8 cellular contexts compared by ENCODE assay signal in the genomic region with DNA sequence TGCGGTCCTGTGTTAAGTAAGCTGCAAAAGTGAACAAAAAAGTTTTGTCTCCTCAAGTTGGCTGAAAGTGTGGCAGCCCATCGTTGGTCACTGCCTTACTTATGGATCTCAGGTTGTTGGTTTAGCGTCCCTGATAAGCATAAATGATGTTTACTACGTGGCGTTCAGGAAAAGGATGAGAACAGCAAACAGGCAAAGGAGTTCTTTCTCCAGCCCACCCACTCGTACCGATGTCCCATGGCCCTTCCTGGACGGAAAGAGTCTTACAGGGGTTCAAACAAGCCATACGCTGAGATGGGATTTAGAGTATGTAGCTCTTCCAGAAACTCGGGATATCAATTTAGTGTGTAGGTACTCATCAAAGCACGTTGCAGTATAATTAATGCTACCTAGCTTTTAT. TPM values are rescaled to one million over a fixed set of nuclear protein-coding genes. Genes with fewer than 3 reads are reported as not detected.
A peak's percentile ranks its signal among the peaks of the same experiment; 100 is the strongest.
DNase-seq lines count a peak whose midpoint lies in the region; ATAC-seq and TF ChIP-seq lines count a peak whose summit lies in the region.

No MANE protein-coding gene starts in this region.

- H3K79me2 ChIP-seq in mammary epithelial cell (ENCODE audit: insufficient read depth, low read length), result peaks cover 40% of the 10 kb centered on the region

- no peaks in the 10 kb centered on the region for H3K27me3 ChIP-seq in HUES48 (ENCODE audit: control insufficient read depth, insufficient read depth, low read length)
- no peaks in the 10 kb centered on the region for H3K27me3 ChIP-seq in mammary epithelial cell (ENCODE audit: insufficient read depth, low read length)

- H3K9me3 Mint-ChIP-seq in nephron progenitor cell, result peaks cover 12% of the 10 kb centered on the region

- ATAC-seq in GM21381 (IDR thresholded peaks at IDR 0.05; ENCODE audit: unreplicated experiment), result no peak

- no TSS peak for BruUV-seq in mammary epithelial cell (replicated peaks; lab: Mats Ljungman, UMichigan)

- H3K9ac ChIP-seq in HUES48 (ENCODE audit: low read depth, low read length) (no peak overlapping the region), mammary epithelial cell (ENCODE audit: insufficient read depth, low read length) (no peak overlapping the region)

- H3K9me3 ChIP-seq in HUES48 (ENCODE audit: control insufficient read depth, insufficient read depth, low read length) (0 out of 2 replicates have a peak, but pooled peaks cover 6% of the 10 kb centered on the region), mammary epithelial cell (replicated peaks; ENCODE audit: insufficient read depth, low read length) (no peaks in the 10 kb centered on the region)

- WGBS in mammary epithelial cell (ENCODE audit: low coverage, missing lambda C conversion rate), result 14% methylated on average over 10 of the region's 11 CpGs

- intact Hi-C loops in mammary epithelial cell (cut with micrococcal nuclease), result loop anchor here (5.0 kb wide), 1 partner anchor 260 kb away; no protein-coding TSS in a partner anchor

- H3K27ac Mint-ChIP-seq in nephron progenitor cell, result no peak overlapping the region

- H4K20me1 ChIP-seq in mammary epithelial cell (ENCODE audit: insufficient read depth, low read length), result no peaks in the 10 kb centered on the region

- peak overlapping the region; percentile 99 for H3K4me3 Mint-ChIP-seq in nephron progenitor cell

- peak overlapping the region; percentile 20; the same call in 1 of the 2 replicates for H3K4me3 ChIP-seq in HUES48 (ENCODE audit: low read depth, low read length)
- H3K4me3 ChIP-seq in mammary epithelial cell (replicated peaks in 1 of 3; ENCODE audit: insufficient read depth in 1 of 3, low read depth in 2 of 3, low read length in 3 of 3), result peak overlapping the region; percentile 24 to 99 (median 34)

- H3K4me1 Mint-ChIP-seq in nephron progenitor cell, result peaks cover 26% of the 10 kb centered on the region

- H3K4me1 ChIP-seq in HUES48 (ENCODE audit: control insufficient read depth, insufficient read depth, low read length) (peaks cover 23% of the 10 kb centered on the region), mammary epithelial cell (ENCODE audit: insufficient read depth, low read length) (peaks cover 14% of the 10 kb centered on the region)

- CTCF ChIA-PET in mammary epithelial cell (lab: Charles Lee; ENCODE audit: low non-redundant PET), result no interaction called here

- DNase-seq in mammary epithelial cell (no peak), nephron progenitor cell (no peak), cerebellar nuclear complex (lab: John Stamatoyannopoulos, UW) (no peak), COLO668 (lab: John Stamatoyannopoulos, UW; ENCODE audit: unreplicated experiment) (no peak), T1000 (lab: John Stamatoyannopoulos, UW) (no peak)

- H3K27me3 Mint-ChIP-seq in nephron progenitor cell (ENCODE audit: low read depth, poor library complexity), result peaks cover 8% of the 10 kb centered on the region

- no peak for TF ChIP-seq CTCF in C4-2B (conservative IDR thresholded peaks at IDR 0.05)
- no peak for TF ChIP-seq CTCF in mammary epithelial cell (conservative IDR thresholded peaks at IDR 0.05 in 1 of 2, IDR thresholded peaks at IDR 0.05 in 1 of 2; ENCODE audit: extremely low read depth in 1 of 2, insufficient read depth in 1 of 2, low read depth in 1 of 2, low read length in 2 of 2)
- no peak for TF ChIP-seq CTCF in nephron progenitor cell (IDR thresholded peaks at IDR 0.05)

- dilution Hi-C loops in mammary epithelial cell (cut with HindIII; ENCODE audit: low sequenced_read_pairs), result no loop called here

- H3K4me2 ChIP-seq in mammary epithelial cell (ENCODE audit: insufficient read depth, low read depth, low read length), result peak overlapping the region; percentile 82

- H3K36me3 ChIP-seq in HUES48 (ENCODE audit: control insufficient read depth, insufficient read depth, low read length) (peaks cover 17% of the 10 kb centered on the region), mammary epithelial cell (ENCODE audit: insufficient read depth, low read length) (no peaks in the 10 kb centered on the region)

- H3K27ac ChIP-seq in C4-2B, result peak overlapping the region; percentile 76
- H3K27ac ChIP-seq in HUES48 (ENCODE audit: low read depth, low read length), result no peak overlapping the region
- peak overlapping the region; percentile 71 for H3K27ac ChIP-seq in mammary epithelial cell (ENCODE audit: insufficient read depth, low read depth, low read length)

- in situ Hi-C loops in mammary epithelial cell (cut with MboI; ENCODE audit: low sequenced_read_pairs in 2 of 2), result no loop called here

- peak overlapping the region; percentile 99 for H2AFZ ChIP-seq in mammary epithelial cell (ENCODE audit: low read depth, low read length)

- H3K36me3 Mint-ChIP-seq in nephron progenitor cell (ENCODE audit: low read depth), result peaks cover 10% of the 10 kb centered on the region

RNA-seq across cellular contexts. Expression of a gene that starts 0.5 kb away (rescaled TPM):
- total RNA-seq in mammary epithelial cell, result 10 to 100 TPM; 10.9 to 11.5 TPM
- 3.4 TPM for polyA plus RNA-seq in mammary epithelial cell
- polyA minus RNA-seq in mammary epithelial cell, result not detected
